In the genomic region with DNA sequence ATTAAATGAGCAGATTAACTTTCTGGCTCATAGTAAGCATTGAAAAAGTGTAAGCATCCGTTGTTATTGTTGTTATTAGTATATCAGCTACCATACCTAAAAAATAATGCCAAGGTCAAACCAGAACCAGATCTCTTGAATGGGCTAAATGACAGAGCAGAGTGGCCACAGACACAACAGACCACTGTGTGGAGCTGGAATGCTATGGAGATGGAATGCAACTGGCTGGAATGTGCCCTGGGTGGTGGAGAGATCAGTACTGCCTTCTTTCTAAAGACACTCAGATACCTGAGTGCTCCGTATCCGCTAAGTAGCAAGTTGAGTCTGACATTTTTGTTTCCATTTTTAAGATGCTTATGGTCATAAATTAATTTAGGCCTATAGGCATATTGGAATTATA, we compare ENCODE assay signal across 1 cellular context.
TF ChIP-seq lines count a peak whose summit lies in the region.

No MANE protein-coding gene starts in this region.

TF ChIP-seq in K562, 482 proteins besides CTCF, POLR2A, EP300 and RAD21 (continued from another document):
- TF ChIP-seq, protein P1, sequence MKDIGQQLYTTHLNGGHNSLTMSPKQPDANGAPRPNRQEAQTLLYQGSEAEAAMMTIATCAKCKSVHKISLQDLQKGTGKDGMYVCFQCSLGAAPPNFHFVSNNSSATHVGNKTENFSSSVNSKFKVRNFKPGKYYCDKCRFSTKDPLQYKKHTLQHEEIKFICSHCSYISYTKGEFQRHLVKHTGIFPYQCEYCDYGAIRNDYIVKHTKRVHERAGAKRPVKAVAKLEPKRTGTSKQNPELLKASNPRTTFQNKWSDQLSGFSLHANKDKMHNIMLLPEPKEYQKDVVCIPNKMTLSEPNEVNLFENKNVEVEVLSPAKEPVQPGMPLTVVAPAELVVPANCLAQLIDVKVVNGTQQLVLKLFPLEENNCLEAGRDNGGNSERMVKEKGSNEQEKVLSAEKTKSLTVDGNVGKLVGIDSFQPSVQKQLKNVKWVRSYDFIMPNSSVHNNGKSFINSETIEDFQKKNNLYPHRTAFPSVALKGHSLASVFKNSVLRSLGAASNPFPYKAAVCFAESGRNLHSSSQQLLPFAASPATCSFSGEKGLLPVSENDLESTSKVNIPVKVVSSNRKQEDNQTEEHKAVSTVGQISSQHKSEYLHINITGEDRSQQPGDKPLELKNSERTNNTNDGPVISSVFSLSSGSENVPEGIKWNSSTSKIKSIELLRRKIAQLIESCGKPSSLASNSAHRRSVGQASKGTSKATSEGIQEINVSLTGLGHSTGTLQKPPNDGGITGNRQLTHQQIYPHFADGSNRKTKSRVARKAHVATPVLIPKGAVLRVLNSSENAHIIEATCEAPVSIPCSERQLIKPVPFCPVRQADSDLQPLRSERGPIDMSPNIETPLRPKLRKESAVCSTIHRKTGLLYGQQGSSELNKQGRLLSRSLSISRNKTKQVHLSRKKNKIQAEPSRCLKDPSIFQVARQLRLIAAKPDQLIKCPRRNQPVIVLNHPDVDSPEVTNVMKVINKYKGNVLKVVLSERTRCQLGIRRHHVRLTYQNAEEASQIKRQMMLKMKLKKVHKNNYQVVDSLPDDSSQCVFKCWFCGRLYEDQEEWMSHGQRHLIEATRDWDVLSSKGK (CRISPR knock-in tag; IDR thresholded peaks at IDR 0.05), result no peak
